ENCODE assay signal across 1 cellular context in genomic region chr6:44043036-44043478, GRCh38.
TF ChIP-seq lines count a peak whose summit lies in the region.

No MANE protein-coding gene starts in this region.

TF ChIP-seq in K562, 482 proteins besides CTCF, POLR2A, EP300 and RAD21 (continued from another document):
- TF ChIP-seq PREB (CRISPR knock-in tag; IDR thresholded peaks at IDR 0.05) (no peak), ESRRA (IDR thresholded peaks at IDR 0.05; ENCODE audit: borderline replicate concordance, low read depth) (no peak), MTA3 (IDR thresholded peaks at IDR 0.05; ENCODE audit: borderline replicate concordance) (no peak), SRSF7 (optimal IDR thresholded peaks at IDR 0.05; ENCODE audit: low read depth, low read length) (no peak), GATAD2A (IDR thresholded peaks at IDR 0.05) (no peak), NR1H2 (CRISPR knock-in tag; IDR thresholded peaks at IDR 0.05) (no peak), MYNN (IDR thresholded peaks at IDR 0.05) (no peak), MYNN (CRISPR knock-in tag; IDR thresholded peaks at IDR 0.05) (no peak), SIN3A (IDR thresholded peaks at IDR 0.05; ENCODE audit: borderline replicate concordance in 2 of 2, control insufficient read depth in 1 of 2, low read depth in 2 of 2, low read length in 2 of 2) (no peak), SIRT6 (IDR thresholded peaks at IDR 0.05; ENCODE audit: low read depth, low read length) (no peak), MED1 (CRISPR knock-in tag; IDR thresholded peaks at IDR 0.05; ENCODE audit: borderline replicate concordance) (no peak), RHOXF2B (CRISPR knock-in tag; conservative IDR thresholded peaks at IDR 0.05) (no peak), GATAD2B (IDR thresholded peaks at IDR 0.05; ENCODE audit: borderline replicate concordance) (no peak), POLR3G (IDR thresholded peaks at IDR 0.05; ENCODE audit: extremely low read depth, insufficient read length, insufficient replicate concordance) (no peak), ZKSCAN1 (IDR thresholded peaks at IDR 0.05; ENCODE audit: low read depth, low read length) (no peak), SPI1 (IDR thresholded peaks at IDR 0.05; ENCODE audit: borderline replicate concordance, low read depth, low read length) (peak; percentile 83), SMAD1 (IDR thresholded peaks at IDR 0.05; ENCODE audit: low read depth, low read length, partially characterized antibody) (no peak), GATA2 (CRISPR knock-in tag; IDR thresholded peaks at IDR 0.05) (no peak), ZNF133 (CRISPR knock-in tag; IDR thresholded peaks at IDR 0.05) (no peak), POLR2B (IDR thresholded peaks at IDR 0.05; ENCODE audit: low read depth, partially characterized antibody) (no peak), NR3C1 (CRISPR knock-in tag; IDR thresholded peaks at IDR 0.05) (no peak), REST (CRISPR knock-in tag; IDR thresholded peaks at IDR 0.05; ENCODE audit: low read depth) (0 out of 2 replicates have a peak, but pooled peaks have one; percentile 0)
